Comparison of ENCODE assay signal across 1 cellular context in the genomic region with DNA sequence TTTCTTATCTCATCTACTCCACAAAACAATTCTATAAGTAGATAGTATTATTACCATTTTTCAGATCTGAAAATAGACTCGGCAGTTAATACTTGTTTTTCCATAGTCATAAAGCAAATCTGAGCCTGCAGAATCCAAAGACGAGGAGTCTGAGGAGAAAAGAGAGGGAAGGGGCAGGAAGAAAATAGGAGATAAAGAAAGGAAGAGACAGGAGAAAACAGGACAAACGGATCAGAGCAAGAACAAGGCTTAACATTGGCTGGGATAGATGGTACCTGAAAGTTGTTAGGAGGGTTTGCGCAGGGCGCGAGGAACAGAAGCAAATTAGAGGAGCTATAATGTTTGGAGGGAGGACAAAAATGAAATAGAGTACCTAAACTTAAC.
TF ChIP-seq lines count a peak whose summit lies in the region.

No MANE protein-coding gene starts in this region.

TF ChIP-seq in GM12878, 131 proteins besides CTCF, POLR2A, EP300 and RAD21:
- TF ChIP-seq TCF12 (IDR thresholded peaks at IDR 0.05; ENCODE audit: low read depth, low read length) = no peak
- TF ChIP-seq JUND (IDR thresholded peaks at IDR 0.05; ENCODE audit: low read depth, low read length) = no peak
- no peak for TF ChIP-seq MEF2B (IDR thresholded peaks at IDR 0.05; ENCODE audit: partially characterized antibody, poor library complexity, severe bottlenecking)
- no peak for TF ChIP-seq USF2 (IDR thresholded peaks at IDR 0.05; ENCODE audit: borderline replicate concordance, low read depth, low read length)
- TF ChIP-seq, protein P1, sequence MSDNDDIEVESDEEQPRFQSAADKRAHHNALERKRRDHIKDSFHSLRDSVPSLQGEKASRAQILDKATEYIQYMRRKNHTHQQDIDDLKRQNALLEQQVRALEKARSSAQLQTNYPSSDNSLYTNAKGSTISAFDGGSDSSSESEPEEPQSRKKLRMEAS (IDR thresholded peaks at IDR 0.05; ENCODE audit: low read depth, low read length) = no peak
- TF ChIP-seq POLR2AphosphoS5 (IDR thresholded peaks at IDR 0.05; ENCODE audit: low read length) = no peak
